ENCODE assay signal across 20 cellular contexts in the genomic region with DNA sequence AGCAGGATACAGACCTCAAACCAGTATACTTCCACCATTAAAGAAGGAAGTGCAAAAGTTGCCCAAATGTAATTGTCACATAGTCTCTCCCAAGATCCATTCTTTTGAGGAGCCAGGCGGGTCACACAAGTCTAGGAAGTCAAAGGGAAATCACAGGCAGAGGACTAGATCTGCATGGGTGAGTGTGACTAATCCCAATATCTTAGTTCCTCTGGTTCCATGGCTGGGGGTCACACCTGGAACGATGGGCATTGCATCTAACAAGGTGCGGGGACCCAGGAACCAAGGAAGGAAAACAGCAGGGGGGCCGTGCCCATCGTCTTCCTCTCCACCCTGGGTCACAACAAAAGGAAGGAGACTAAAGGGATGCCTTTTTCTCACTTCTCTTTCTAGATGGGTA.
"Had no signal": no experiment of that assay in that cellular context is flagged by ENCODE, and none has a peak within 500 bp of the region (broad histone marks: within the 10 kb centered on the region; RNA-seq: fewer than 3 reads in every experiment).

No MANE protein-coding gene starts in this region.

- H3K27me3 ChIP-seq: colonic mucosa, esophagus muscularis mucosa, esophagus squamous epithelium, foreskin keratinocyte, gastrocnemius medialis, gastroesophageal sphincter had no signal

- H3K9me3 ChIP-seq: colonic mucosa, gastrocnemius medialis had no signal

- H3K4me3 ChIP-seq: colonic mucosa, coronary artery, dorsolateral prefrontal cortex, esophagus muscularis mucosa, esophagus squamous epithelium, gastrocnemius medialis, gastroesophageal sphincter, heart right ventricle had no signal

- DNase-seq: cortex of kidney; dorsolateral prefrontal cortex; effector CD4-positive, alpha-beta T cell; effector CD8-positive, alpha-beta T cell; effector memory CD4-positive, alpha-beta T cell; effector memory CD8-positive, alpha-beta T cell; esophagus squamous epithelium; gastrocnemius medialis; heart right ventricle had no signal

- H3K36me3 ChIP-seq: colonic mucosa, esophagus muscularis mucosa, esophagus squamous epithelium, gastrocnemius medialis, gastroesophageal sphincter, heart right ventricle had no signal

- FAIRE-seq: colon, endometrium, endothelial cell of umbilical vein, frontal cortex had no signal

- H3K4me1 ChIP-seq: colonic mucosa, esophagus muscularis mucosa, esophagus squamous epithelium, foreskin keratinocyte, gastrocnemius medialis, gastroesophageal sphincter, heart right ventricle had no signal

- H3K27ac ChIP-seq: colonic mucosa, coronary artery, dorsolateral prefrontal cortex, epithelial cell of prostate, esophagus muscularis mucosa, esophagus squamous epithelium, foreskin keratinocyte, gastrocnemius medialis, gastroesophageal sphincter, heart right ventricle had no signal

- ATAC-seq: effector memory CD8-positive, alpha-beta T cell; esophagus mucosa; foreskin keratinocyte; gastrocnemius medialis; gastroesophageal sphincter; heart right ventricle had no signal
